9 cellular contexts compared by ENCODE assay signal in genomic region chr5:134451618-134452505, GRCh38. TPM values are rescaled to one million over a fixed set of nuclear protein-coding genes. Genes with fewer than 3 reads are reported as not detected.
DNase-seq lines count a peak whose midpoint lies in the region; ATAC-seq and TF ChIP-seq lines count a peak whose summit lies in the region.
"Had no signal": no experiment of that assay in that cellular context is flagged by ENCODE, and none has a peak within 500 bp of the region (broad histone marks: within the 10 kb centered on the region; RNA-seq: fewer than 3 reads in every experiment).

No MANE protein-coding gene starts in this region.

- no peak for TF ChIP-seq CTCF in SK-N-SH (IDR thresholded peaks at IDR 0.05)

- H3K36me3 Mint-ChIP-seq in activated T-cell treated with anti-CD3 and anti-CD28 coated beads, Interleukin-2, amount 50 U/mL, for 72 hours (ENCODE audit: insufficient read depth in 2 of 2): no peaks in the 10 kb centered on the region

- H4K8ac ChIP-seq in neuronal stem cell (ENCODE audit: low read depth, low read length): no peak overlapping the region

- H3F3A ChIP-seq in SK-N-SH (replicated peaks; ENCODE audit: insufficient read depth): peaks cover 4% of the 10 kb centered on the region

- TF ChIP-seq RAD21 in SK-N-SH (IDR thresholded peaks at IDR 0.05; ENCODE audit: low read length): no peak

- no peaks in the 10 kb centered on the region for H3K79me1 ChIP-seq in neuronal stem cell (ENCODE audit: low read depth, low read length)

- no peak overlapping the region for H2BK15ac ChIP-seq in neuronal stem cell (ENCODE audit: low read length)

- H3K4me3 ChIP-seq in SK-N-SH (ENCODE audit: low read depth in 2 of 2, low read length in 1 of 2) (no peak overlapping the region), neuronal stem cell (ENCODE audit: low read length in 2 of 2) (no peak overlapping the region)

- no peak overlapping the region for H3K4ac ChIP-seq in neuronal stem cell (ENCODE audit: low read length)

- no peak overlapping the region for H2BK12ac ChIP-seq in neuronal stem cell (ENCODE audit: low read length)

- no peak overlapping the region for H3K14ac ChIP-seq in neuronal stem cell (ENCODE audit: low read length)

- H3K9me2 ChIP-seq in SK-N-SH: no peaks in the 10 kb centered on the region

- H4K20me1 ChIP-seq in SK-N-SH (ENCODE audit: insufficient read depth): no peaks in the 10 kb centered on the region

- H3K4me3 Mint-ChIP-seq in activated T-cell treated with anti-CD3 and anti-CD28 coated beads, Interleukin-2, amount 50 U/mL, for 72 hours: no peak overlapping the region

- 58% methylated on average over 3 of the region's 3 CpGs for WGBS in SK-N-SH (ENCODE audit: low lambda C conversion rate)
- no CpG with 5 or more reads among the region's 3 CpGs for WGBS in neuronal stem cell (ENCODE audit: extremely low coverage in 2 of 2, insufficient read length in 2 of 2, insufficient replicate concordance in 1 of 2), 2 donors

- H3K4me1 Mint-ChIP-seq in activated T-cell treated with anti-CD3 and anti-CD28 coated beads, Interleukin-2, amount 50 U/mL, for 72 hours (ENCODE audit: low read depth): peaks cover 6% of the 10 kb centered on the region

- H3K4me1 ChIP-seq in SK-N-SH (ENCODE audit: control insufficient read depth in 1 of 2, insufficient read depth in 2 of 2, low read depth in 1 of 2, low read length in 1 of 2) (peaks cover 0 to 12% of the 10 kb centered on the region in 2 experiments; a peak in 2 of 4 replicates), neuronal stem cell (ENCODE audit: control insufficient read depth in 2 of 2, insufficient read depth in 1 of 2, low read depth in 1 of 2, low read length in 2 of 2) (no peaks in the 10 kb centered on the region)

- H3K9ac ChIP-seq in SK-N-SH: no peak overlapping the region
- H3K9ac ChIP-seq in neuronal stem cell (ENCODE audit: low read depth, low read length, poor library complexity): no peak overlapping the region

- H3K9me3 Mint-ChIP-seq in activated T-cell treated with anti-CD3 and anti-CD28 coated beads, Interleukin-2, amount 50 U/mL, for 72 hours: no peaks in the 10 kb centered on the region

- no peak overlapping the region for H3K27ac Mint-ChIP-seq in activated T-cell treated with anti-CD3 and anti-CD28 coated beads, Interleukin-2, amount 50 U/mL, for 72 hours

- H2BK5ac ChIP-seq in neuronal stem cell (ENCODE audit: low read length): no peak overlapping the region

- CTCF ChIA-PET in SK-N-SH (lab: Yijun Ruan, JAX): interaction anchor here (1.2 kb wide), 1 partner anchor 14 kb away, joined by 3 read pairs; no protein-coding TSS in a partner anchor

- POLR2A ChIA-PET in SK-N-SH (lab: Yijun Ruan, JAX): no interaction called here

- no peaks in the 10 kb centered on the region for H3K79me2 ChIP-seq in SK-N-SH (ENCODE audit: insufficient read depth)

- no peak overlapping the region for H2BK120ac ChIP-seq in neuronal stem cell (ENCODE audit: low read depth, low read length)

- H3K27me3 ChIP-seq in SK-N-SH (ENCODE audit: insufficient read depth) (no peaks in the 10 kb centered on the region), neuronal stem cell (ENCODE audit: control insufficient read depth in 3 of 3, insufficient read depth in 3 of 3, low read depth in 1 of 3, low read length in 3 of 3) (peaks cover 0 to 21% (median 0%) of the 10 kb centered on the region in 3 experiments)

- H3K4me2 ChIP-seq in SK-N-SH (peak overlapping the region; percentile 58; the same call in 1 of the 2 replicates), neuronal stem cell (ENCODE audit: insufficient read depth, low read length, poor library complexity, severe bottlenecking) (no peak overlapping the region)

- H2AK5ac ChIP-seq in neuronal stem cell (ENCODE audit: low read depth, low read length): no peak overlapping the region

- no peak overlapping the region for H4K91ac ChIP-seq in neuronal stem cell (ENCODE audit: low read depth, low read length, poor library complexity)

- ATAC-seq in Right ventricle myocardium inferior (peak; percentile 72), sciatic nerve (peak; percentile 82)
- no peak for ATAC-seq in activated T-cell treated with anti-CD3 and anti-CD28 coated beads, Interleukin-2, amount 50 U/mL, for 72 hours (replicated peaks in 1 of 2)

- peak; percentile 84 for DNase-seq in ELR (ENCODE audit: low read depth)
- DNase-seq in SK-N-SH: no peak
- DNase-seq in Right ventricle myocardium inferior (ENCODE audit: missing footprints): no peak
- peak; percentile 65 for DNase-seq in sciatic nerve (ENCODE audit: low spot score)
- DNase-seq in NCI-H146 (lab: John Stamatoyannopoulos, UW): no peak
- no peak for DNase-seq in neuronal stem cell (ENCODE audit: low spot score)
- DNase-seq in NCI-H526 treated with DMSO at 0.1 percent for 48 hours (lab: John Stamatoyannopoulos, UW): no peak
- DNase-seq in activated T-cell treated with anti-CD3 and anti-CD28 coated beads, Interleukin-2, amount 50 U/mL, for 72 hours: no peak
- DNase-seq: NCI-H774 had no signal

- H2AFZ ChIP-seq in SK-N-SH (ENCODE audit: low read depth) (peak overlapping the region; percentile 39; the same call in 1 of the 2 replicates), neuronal stem cell (ENCODE audit: low read length) (no peak overlapping the region)

- H3K23ac ChIP-seq in neuronal stem cell (ENCODE audit: low read depth, low read length, poor library complexity): no peak overlapping the region

- TF ChIP-seq EP300 in SK-N-SH (IDR thresholded peaks at IDR 0.05; ENCODE audit: borderline replicate concordance in 1 of 2, low read depth in 1 of 2, low read length in 1 of 2): peak in 1 of 2 experiments; percentile 30; a peak in 1 of 4 replicates

- H3K9me3 ChIP-seq in SK-N-SH (no peaks in the 10 kb centered on the region), neuronal stem cell (replicated peaks in 1 of 2; ENCODE audit: control insufficient read depth in 2 of 2, insufficient read depth in 1 of 2, low read depth in 1 of 2, low read length in 2 of 2) (no peaks in the 10 kb centered on the region)

- H3K27me3 Mint-ChIP-seq in activated T-cell treated with anti-CD3 and anti-CD28 coated beads, Interleukin-2, amount 50 U/mL, for 72 hours (ENCODE audit: low read depth): no peaks in the 10 kb centered on the region

- H3K27ac ChIP-seq in SK-N-SH (ENCODE audit: low read depth in 2 of 2, low read length in 1 of 2): peak overlapping the region; percentile 11 to 63; a peak in 3 of 4 replicates
- no peak overlapping the region for H3K27ac ChIP-seq in neuronal stem cell (replicated peaks; ENCODE audit: low read length)

- no peaks in the 10 kb centered on the region for H3K36me3 ChIP-seq in SK-N-SH (replicated peaks in 1 of 2; ENCODE audit: control insufficient read depth in 1 of 2, insufficient read depth in 2 of 2, low read length in 1 of 2)
- no peaks in the 10 kb centered on the region for H3K36me3 ChIP-seq in neuronal stem cell (replicated peaks in 1 of 2; ENCODE audit: control insufficient read depth in 2 of 2, insufficient read depth in 2 of 2, low read length in 2 of 2)

- intact Hi-C loops in Right ventricle myocardium inferior (cut with DNase I) (no loop called here), sciatic nerve (cut with DNase I) (no loop called here)

- H3K18ac ChIP-seq in neuronal stem cell (ENCODE audit: low read length): no peak overlapping the region

TF ChIP-seq in SK-N-SH, 30 proteins besides CTCF, POLR2A, EP300 and RAD21 (continues in another document):
- TF ChIP-seq USF1 (IDR thresholded peaks at IDR 0.05; ENCODE audit: borderline replicate concordance, low read depth) (no peak), FOSL2 (IDR thresholded peaks at IDR 0.05; ENCODE audit: borderline replicate concordance, low read depth) (peak; percentile 92), NFIC (IDR thresholded peaks at IDR 0.05; ENCODE audit: borderline replicate concordance) (peak; percentile 94), POLR2AphosphoS5 (IDR thresholded peaks at IDR 0.05; ENCODE audit: low read depth, low read length) (peak; percentile 46; the same call in 1 of the 2 replicates), USF2 (IDR thresholded peaks at IDR 0.05; ENCODE audit: borderline replicate concordance, low read depth, low read length) (no peak), FOXM1 (IDR thresholded peaks at IDR 0.05; ENCODE audit: low read depth) (no peak), IRF3 (IDR thresholded peaks at IDR 0.05; ENCODE audit: low read depth, low read length) (no peak), NRF1 (IDR thresholded peaks at IDR 0.05; ENCODE audit: low read depth, low read length) (no peak)
- TF ChIP-seq, protein P1, sequence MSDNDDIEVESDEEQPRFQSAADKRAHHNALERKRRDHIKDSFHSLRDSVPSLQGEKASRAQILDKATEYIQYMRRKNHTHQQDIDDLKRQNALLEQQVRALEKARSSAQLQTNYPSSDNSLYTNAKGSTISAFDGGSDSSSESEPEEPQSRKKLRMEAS (IDR thresholded peaks at IDR 0.05; ENCODE audit: low read depth): no peak

RNA-seq across cellular contexts. Expression of gene CDKN2AIPNL, which starts 40.2 kb away (rescaled TPM):
- 23.3 and 29.4 TPM in 2 replicates for polyA plus RNA-seq in SK-N-SH (2012; rRNA removed)
- 32.0 and 35.5 TPM in 2 replicates for polyA plus RNA-seq in SK-N-SH (2012; cell fraction: cytosol; rRNA removed)
- polyA plus RNA-seq in SK-N-SH (2012; cell fraction: nucleus; rRNA removed): 7.2 and 10.1 TPM in 2 replicates
- total RNA-seq in Right ventricle myocardium inferior (45.7 TPM), sciatic nerve (12.4 TPM)
- 58.5 TPM for polyA plus RNA-seq in neuronal stem cell (2013, experiment 1 of 2)
- polyA plus RNA-seq in neuronal stem cell (2013, experiment 2 of 2): 58.2 TPM
- 10 to 100 TPM; 24.6 to 25.8 TPM for total RNA-seq in activated T-cell treated with anti-CD3 and anti-CD28 coated beads, Interleukin-2, amount 50 U/mL, for 72 hours

Comparison
In these comparisons a context has a peak if more than half of its experiments do, and no peak if none do; other contexts are left out.
1. DNase-seq: peak in ELR (single experiment) and sciatic nerve (single experiment); none in SK-N-SH (single experiment), Right ventricle myocardium inferior (single experiment), NCI-H146 (single experiment), neuronal stem cell (single experiment), NCI-H526 treated with DMSO at 0.1 percent for 48 hours (single experiment) and activated T-cell treated with anti-CD3 and anti-CD28 coated beads, Interleukin-2, amount 50 U/mL, for 72 hours (0 of 2).
2. ATAC-seq: peak in Right ventricle myocardium inferior (single experiment) and sciatic nerve (single experiment); none in activated T-cell treated with anti-CD3 and anti-CD28 coated beads, Interleukin-2, amount 50 U/mL, for 72 hours (0 of 2).